8 cellular contexts compared by ENCODE assay signal in the genomic region with DNA sequence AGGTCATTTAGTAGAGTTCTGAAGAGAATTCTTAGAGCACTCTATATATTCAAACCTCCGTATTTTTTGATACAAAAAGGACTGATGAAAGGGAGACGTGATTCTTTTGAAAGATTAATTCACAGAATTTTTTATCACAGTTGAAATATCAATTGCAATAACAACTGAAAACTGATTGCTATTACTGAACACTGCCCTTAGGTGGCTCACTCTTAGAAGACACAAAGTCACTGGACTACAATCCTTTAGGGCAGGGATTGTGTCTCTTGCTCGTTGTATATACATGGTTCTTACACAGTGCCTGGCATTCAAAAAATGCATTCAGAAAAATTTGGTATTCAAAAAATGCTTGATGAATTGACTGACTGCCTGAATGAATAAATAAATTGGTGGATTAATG. TPM values are rescaled to one million over a fixed set of nuclear protein-coding genes. Genes with fewer than 3 reads are reported as not detected.
DNase-seq lines count a peak whose midpoint lies in the region; ATAC-seq and TF ChIP-seq lines count a peak whose summit lies in the region.

No MANE protein-coding gene starts in this region.

- peak; percentile 79 for TF ChIP-seq CTCF in chondrocyte (IDR thresholded peaks at IDR 0.05)
- TF ChIP-seq CTCF in natural killer cell (IDR thresholded peaks at IDR 0.05), result peak; percentile 41
- TF ChIP-seq CTCF in thyroid gland (IDR thresholded peaks at IDR 0.05), result peak in 3 of 6 experiments; percentile 39 to 59 (median 46)

- WGBS in thyroid gland, 2 donors, result 25 to 28% methylated on average over 3 of the region's 3 CpGs

- H3K4me1 Mint-ChIP-seq in activated CD4-positive, alpha-beta T cell treated with anti-CD3 and anti-CD28 coated beads, Interleukin-2, amount 10 ng/mL, durations not matched to agents 7 days and 5 days, result peaks cover 22% of the 10 kb centered on the region
- H3K4me1 Mint-ChIP-seq in chondrocyte (ENCODE audit: low read depth), result peaks cover 78% of the 10 kb centered on the region
- peaks cover 19 to 24% of the 10 kb centered on the region in 2 donors for H3K4me1 Mint-ChIP-seq in natural killer cell

- TF ChIP-seq POLR2A in thyroid gland (IDR thresholded peaks at IDR 0.05), result no peak

- DNase-seq in activated CD4-positive, alpha-beta T cell treated with anti-CD3 and anti-CD28 coated beads, Interleukin-2, amount 10 ng/mL, durations not matched to agents 7 days and 5 days, result peak; percentile 28
- DNase-seq in activated CD4-positive, alpha-beta T cell treated with anti-CD3 and anti-CD28 coated beads, Interleukin-2, amount 50 U/mL, for 1 hour, result no peak
- DNase-seq in NCI-H69 (lab: John Stamatoyannopoulos, UW) (peak; percentile 60), chondrocyte (ENCODE audit: low spot score) (no peak), natural killer cell (no peak), NCI-H1092 treated with DMSO at 0.1 percent for 48 hours (lab: John Stamatoyannopoulos, UW) (no peak), thyroid gland (no peak)

- CTCF ChIA-PET in activated CD4-positive, alpha-beta T cell treated with anti-CD3 and anti-CD28 coated beads, Interleukin-2, amount 10 ng/mL, durations not matched to agents 7 days and 5 days (lab: Charles Lee), result interaction anchor here (1.4 kb wide), 1 partner anchor 20 kb away, joined by 4 read pairs; no protein-coding TSS in a partner anchor

- H3K4me3 ChIP-seq in thyroid gland (replicated peaks in 1 of 3), result no peak overlapping the region

- H3K27ac Mint-ChIP-seq in activated CD4-positive, alpha-beta T cell treated with anti-CD3 and anti-CD28 coated beads, Interleukin-2, amount 10 ng/mL, durations not matched to agents 7 days and 5 days, result peak overlapping the region; percentile 26
- peak overlapping the region; percentile 82 for H3K27ac Mint-ChIP-seq in chondrocyte (ENCODE audit: unreplicated experiment)
- H3K27ac Mint-ChIP-seq in natural killer cell, result no peak overlapping the region

- no peaks in the 10 kb centered on the region for H3K9me3 Mint-ChIP-seq in activated CD4-positive, alpha-beta T cell treated with anti-CD3 and anti-CD28 coated beads, Interleukin-2, amount 10 ng/mL, durations not matched to agents 7 days and 5 days
- H3K9me3 Mint-ChIP-seq in chondrocyte (ENCODE audit: low read depth) (no peaks in the 10 kb centered on the region), natural killer cell (no peaks in the 10 kb centered on the region)

- peaks cover 25% of the 10 kb centered on the region for H3K27me3 Mint-ChIP-seq in activated CD4-positive, alpha-beta T cell treated with anti-CD3 and anti-CD28 coated beads, Interleukin-2, amount 10 ng/mL, durations not matched to agents 7 days and 5 days
- H3K27me3 Mint-ChIP-seq in chondrocyte (ENCODE audit: low read depth) (no peaks in the 10 kb centered on the region), natural killer cell (ENCODE audit: low read depth in 2 of 2) (peaks cover 8 to 20% of the 10 kb centered on the region in 2 donors)

- H3K9me3 ChIP-seq in thyroid gland, result no peaks in the 10 kb centered on the region

- H3K36me3 ChIP-seq in thyroid gland, result no peaks in the 10 kb centered on the region

- H3K36me3 Mint-ChIP-seq in activated CD4-positive, alpha-beta T cell treated with anti-CD3 and anti-CD28 coated beads, Interleukin-2, amount 10 ng/mL, durations not matched to agents 7 days and 5 days (ENCODE audit: low read depth), result no peaks in the 10 kb centered on the region
- H3K36me3 Mint-ChIP-seq in chondrocyte (ENCODE audit: low read depth), result no peaks in the 10 kb centered on the region
- no peaks in the 10 kb centered on the region for H3K36me3 Mint-ChIP-seq in natural killer cell

- intact Hi-C loops in natural killer cell (cut with micrococcal nuclease) (loop anchor here (1.0 kb wide), 1 partner anchor 88 kb away; no protein-coding TSS in a partner anchor), thyroid gland (cut with DNase I) (loop anchor here (5.0 kb wide), 1 partner anchor 118 kb away; no protein-coding TSS in a partner anchor)

- ATAC-seq in HG02588 (IDR thresholded peaks at IDR 0.05; ENCODE audit: unreplicated experiment), result peak; percentile 63
- ATAC-seq in natural killer cell, result peak; percentile 67 to 75 (median 67)

- peaks cover 0 to 7% of the 10 kb centered on the region in 2 donors for H3K4me1 ChIP-seq in thyroid gland

- POLR2A ChIA-PET in activated CD4-positive, alpha-beta T cell treated with anti-CD3 and anti-CD28 coated beads, Interleukin-2, amount 10 ng/mL, durations not matched to agents 7 days and 5 days (lab: Charles Lee), result no interaction called here

- H3K4me3 Mint-ChIP-seq in activated CD4-positive, alpha-beta T cell treated with anti-CD3 and anti-CD28 coated beads, Interleukin-2, amount 10 ng/mL, durations not matched to agents 7 days and 5 days, result no peak overlapping the region
- H3K4me3 Mint-ChIP-seq in chondrocyte (ENCODE audit: unreplicated experiment), result no peak overlapping the region
- peak overlapping the region; percentile 52 for H3K4me3 Mint-ChIP-seq in natural killer cell

- no peak overlapping the region for H3K27ac ChIP-seq in thyroid gland

- no peaks in the 10 kb centered on the region for H3K27me3 ChIP-seq in thyroid gland

RNA-seq across cellular contexts. Expression of gene CALHM6, which starts 17.1 kb away (rescaled TPM):
- 10 to 100 TPM in 1 of 2 experiments, 1 to 10 TPM in 1; 7.7 to 10.3 TPM for total RNA-seq in activated CD4-positive, alpha-beta T cell treated with anti-CD3 and anti-CD28 coated beads, Interleukin-2, amount 10 ng/mL, durations not matched to agents 7 days and 5 days
- 1.9 to 3.6 TPM (median 2.7 TPM) in 3 replicates for total RNA-seq in chondrocyte
- 10 to 100 TPM in 2 of 3 donors, 1 to 10 TPM in 1; 7.9 to 20.6 (median 12.3) TPM for total RNA-seq in natural killer cell
- 1 to 10 TPM; 1.3 to 2.9 (median 2.3) TPM for total RNA-seq in thyroid gland

Comparison
In these comparisons a context has a peak if more than half of its experiments do, and no peak if none do; other contexts are left out.
1. DNase-seq: peak in activated CD4-positive, alpha-beta T cell treated with anti-CD3 and anti-CD28 coated beads, Interleukin-2, amount 10 ng/mL, durations not matched to agents 7 days and 5 days (single experiment) and NCI-H69 (single experiment); none in activated CD4-positive, alpha-beta T cell treated with anti-CD3 and anti-CD28 coated beads, Interleukin-2, amount 50 U/mL, for 1 hour (single experiment), chondrocyte (single experiment), natural killer cell (single experiment), NCI-H1092 treated with DMSO at 0.1 percent for 48 hours (single experiment) and thyroid gland (0 of 2).
2. H3K27ac Mint-ChIP-seq: peak in activated CD4-positive, alpha-beta T cell treated with anti-CD3 and anti-CD28 coated beads, Interleukin-2, amount 10 ng/mL, durations not matched to agents 7 days and 5 days (single experiment) and chondrocyte (single experiment); none in natural killer cell (0 of 2).